20 cellular contexts compared by ENCODE assay signal in genomic region chr1:205534444-205534985, GRCh38.
"Had no signal": no experiment of that assay in that cellular context is flagged by ENCODE, and none has a peak within 500 bp of the region (broad histone marks: within the 10 kb centered on the region; RNA-seq: fewer than 3 reads in every experiment).

No MANE protein-coding gene starts in this region.

- H3K27me3 ChIP-seq: hepatocyte, left lung, suprapubic skin, thyroid gland, vagina had no signal

- H3K27ac ChIP-seq: hepatocyte, left lung, suprapubic skin, thyroid gland, vagina had no signal

- H3K27ac Mint-ChIP-seq: naive B cell; nephron; stimulated activated effector memory CD8-positive, alpha-beta T cell treated with anti-CD3 and anti-CD28 coated beads, Interleukin-12 subunit alpha, Interleukin-12 subunit beta, amount 100 ng/mL, for 72 hours had no signal

- H3K9me3 ChIP-seq: left lung, suprapubic skin, thyroid gland, vagina had no signal

- H3K4me3 ChIP-seq: hepatocyte, left lung, lung, suprapubic skin, thyroid gland, vagina had no signal

- H3K9me3 Mint-ChIP-seq: naive B cell; nephron; stimulated activated effector memory CD8-positive, alpha-beta T cell treated with anti-CD3 and anti-CD28 coated beads, Interleukin-12 subunit alpha, Interleukin-12 subunit beta, amount 100 ng/mL, for 72 hours; type B pancreatic cell had no signal

- H3K36me3 Mint-ChIP-seq: naive B cell; stimulated activated effector memory CD8-positive, alpha-beta T cell treated with anti-CD3 and anti-CD28 coated beads, Interleukin-12 subunit alpha, Interleukin-12 subunit beta, amount 100 ng/mL, for 72 hours; type B pancreatic cell had no signal

- ATAC-seq: left lung; sciatic nerve; stimulated activated effector memory CD8-positive, alpha-beta T cell treated with anti-CD3 and anti-CD28 coated beads, Interleukin-12 subunit alpha, Interleukin-12 subunit beta, amount 100 ng/mL, for 72 hours; stimulated activated naive CD8-positive, alpha-beta T cell treated with anti-CD3 and anti-CD28 coated beads, Interleukin-15, Interleukin-2, amounts not matched to agents 100 U/mL and 50 U/mL, for 24 hours had no signal

- H3K4me3 Mint-ChIP-seq: naive B cell; nephron; stimulated activated effector memory CD8-positive, alpha-beta T cell treated with anti-CD3 and anti-CD28 coated beads, Interleukin-12 subunit alpha, Interleukin-12 subunit beta, amount 100 ng/mL, for 72 hours; type B pancreatic cell had no signal

- DNase-seq: dermis blood vessel endothelial cell; effector CD4-positive, alpha-beta T cell; foreskin melanocyte; mesendoderm; naive B cell; stimulated activated CD4-positive, alpha-beta T cell treated with anti-CD3 and anti-CD28 coated beads, Interleukin-12 subunit alpha, Interleukin-12 subunit beta, amount 100 ng/mL, for 4 hours; stimulated activated CD4-positive, alpha-beta T cell treated with anti-CD3 and anti-CD28 coated beads, Interleukin-2, amount 100 ng/mL, for 48 hours; stimulated activated CD8-positive, alpha-beta memory T cell treated with anti-CD3 and anti-CD28 coated beads, Interleukin-4, amount 100 ng/mL, for 48 hours; stimulated activated naive CD8-positive, alpha-beta T cell treated with anti-CD3 and anti-CD28 coated beads, Interleukin-15, Interleukin-2, amounts not matched to agents 100 U/mL and 50 U/mL, for 24 hours; thyroid gland had no signal

- H3K4me1 ChIP-seq: thyroid gland had no signal

- FAIRE-seq: colon had no signal

- H3K36me3 ChIP-seq: suprapubic skin, thyroid gland, vagina had no signal
